In the genomic region with DNA sequence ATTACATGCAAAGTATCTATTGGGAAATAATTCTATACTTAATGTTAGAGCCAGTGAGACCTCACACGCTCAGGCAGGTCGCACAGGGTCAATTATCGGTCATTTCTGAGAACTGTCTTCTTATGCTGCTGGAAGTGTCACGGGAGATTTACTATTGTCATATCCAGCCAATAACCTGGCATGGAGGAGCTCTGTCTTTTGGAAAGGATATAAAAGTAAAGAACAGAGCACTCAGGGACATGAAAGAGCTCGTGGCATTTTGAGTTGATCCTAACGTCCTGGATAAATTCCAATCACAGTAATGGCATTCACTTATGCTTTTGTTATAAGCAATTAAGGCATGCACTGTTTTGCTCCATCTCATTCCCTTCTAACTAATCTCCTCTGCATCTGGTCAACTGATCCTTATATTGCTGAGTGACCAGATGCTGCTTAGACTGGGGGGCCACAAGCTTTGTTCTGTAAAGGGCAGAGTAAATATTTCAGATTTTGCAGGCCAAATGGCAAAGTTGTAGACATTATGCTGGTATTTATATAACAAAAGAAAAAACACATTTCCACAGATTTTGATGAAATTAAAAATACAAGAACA, we compare ENCODE assay signal across 20 cellular contexts.
DNase-seq lines count a peak whose midpoint lies in the region; ATAC-seq, FAIRE-seq and TF ChIP-seq lines count a peak whose summit lies in the region.
"Had no signal": no experiment of that assay in that cellular context is flagged by ENCODE, and none has a peak within 500 bp of the region (broad histone marks: within the 10 kb centered on the region; RNA-seq: fewer than 3 reads in every experiment).

No MANE protein-coding gene starts in this region.

- H3K4me1 ChIP-seq in K562 (replicated peaks in 1 of 2; ENCODE audit: control insufficient read depth in 2 of 2, insufficient read depth in 2 of 2, low read length in 2 of 2) (no peaks in the 10 kb centered on the region), rectal smooth muscle tissue (ENCODE audit: control insufficient read depth, insufficient read depth, low read length) (peaks cover 9% of the 10 kb centered on the region)
- H3K4me1 ChIP-seq: BE2C had no signal

- intact Hi-C loops in K562 (cut with micrococcal nuclease), result loop anchor here (10.0 kb wide), 1 partner anchor 464 kb away; no protein-coding TSS in a partner anchor

- no peaks in the 10 kb centered on the region for H4K20me1 ChIP-seq in K562 (replicated peaks; ENCODE audit: control insufficient read depth, insufficient read depth, low read length)

- no peak overlapping the region for H3K27ac ChIP-seq in K562 (ENCODE audit: extremely low read depth, low read depth, low read length)
- peak overlapping the region; percentile 7 for H3K27ac ChIP-seq in rectal smooth muscle tissue (ENCODE audit: low read depth, low read length)
- H3K27ac ChIP-seq: C4-2B had no signal

- TF ChIP-seq POLR2A in K562 (conservative IDR thresholded peaks at IDR 0.05), result no peak

- no peak overlapping the region for H2AFZ ChIP-seq in K562 (ENCODE audit: low read depth, low read length)

- DNase-seq in NCI-H524 (lab: John Stamatoyannopoulos, UW) (peak; percentile 72 to 84), NCI-H82 treated with DMSO at 0.1 percent for 48 hours (lab: John Stamatoyannopoulos, UW; ENCODE audit: unreplicated experiment) (peak; percentile 91), K562 (ENCODE audit: extremely low read depth in 1 of 4, low spot score in 3 of 4) (no peak), CD1c-positive myeloid dendritic cell (ENCODE audit: extremely low spot score) (no peak), AG08396 (ENCODE audit: low spot score) (no peak), hypothalamus (lab: John Stamatoyannopoulos, UW) (no peak)
- DNase-seq: BE2C; CD8-positive, alpha-beta T cell; COR-L47; DND-41; GDM1; HCEC 1CT; HFFc6 had no signal

- CTCF ChIA-PET in K562 (lab: Yijun Ruan, JAX; ENCODE audit: low intra/inter-chr PET ratio), result no interaction called here

- H3K9me1 ChIP-seq in K562 (ENCODE audit: control insufficient read depth, insufficient read depth, low read length), result no peaks in the 10 kb centered on the region

- no peak for TF ChIP-seq RAD21 in K562 (CRISPR knock-in tag; conservative IDR thresholded peaks at IDR 0.05 in 1 of 2, IDR thresholded peaks at IDR 0.05 in 1 of 2)

- TF ChIP-seq CTCF in K562 (IDR thresholded peaks at IDR 0.05 in 2 of 3, conservative IDR thresholded peaks at IDR 0.05 in 1 of 3; ENCODE audit: insufficient read depth in 2 of 3, low read depth in 1 of 3, low read length in 3 of 3), result no peak

- no peaks in the 10 kb centered on the region for H3K9me3 ChIP-seq in K562 (replicated peaks; ENCODE audit: control insufficient read depth, insufficient read depth, low read depth, low read length)
- H3K9me3 ChIP-seq: BE2C had no signal

- TF ChIP-seq EP300 in K562 (IDR thresholded peaks at IDR 0.05; ENCODE audit: low read length), result no peak

- POLR2A ChIA-PET in K562 (lab: Yijun Ruan, JAX), result no interaction called here

- in situ Hi-C loops in K562 (cut with MboI), result no loop called here

- ATAC-seq in K562, result no peak
- ATAC-seq: CD8-positive, alpha-beta T cell; HepG2 had no signal

- no peak for FAIRE-seq in K562 (lab: Jason Lieb, UNC)
- FAIRE-seq: A204.1, GM12892, GM19239, HepG2, HTR-8/SVneo had no signal

- BruUV-seq in K562 (replicated peaks; lab: Mats Ljungman, UMichigan), result no TSS peak

- H3K27me3 ChIP-seq in K562 (ENCODE audit: control insufficient read depth in 2 of 2, insufficient read depth in 2 of 2, low read length in 2 of 2), result no peaks in the 10 kb centered on the region; a peak in 1 of 5 replicates
- no peaks in the 10 kb centered on the region for H3K27me3 ChIP-seq in rectal smooth muscle tissue (ENCODE audit: control insufficient read depth, insufficient read depth, low read length)
- H3K27me3 ChIP-seq: BE2C had no signal

- H3K79me2 ChIP-seq in K562 (ENCODE audit: control insufficient read depth, insufficient read depth, low read length), result no peaks in the 10 kb centered on the region

- H3K9ac ChIP-seq in K562 (ENCODE audit: insufficient read depth in 1 of 2, low read depth in 2 of 2, low read length in 2 of 2), result no peak overlapping the region
- no peak overlapping the region for H3K9ac ChIP-seq in rectal smooth muscle tissue (ENCODE audit: low read length)

- 0% methylated on average over 5 of the region's 6 CpGs for WGBS in K562 (ENCODE audit: insufficient coverage, low coverage, missing lambda C conversion rate)

- no peak overlapping the region for H3K4me3 ChIP-seq in K562
- H3K4me3 ChIP-seq in rectal smooth muscle tissue (ENCODE audit: low read length), result no peak overlapping the region

- H3K4me2 ChIP-seq in K562 (ENCODE audit: insufficient read depth, low read length), result no peak overlapping the region

- no peaks in the 10 kb centered on the region for H3K36me3 ChIP-seq in K562 (ENCODE audit: control insufficient read depth, insufficient read depth, low read length)
- H3K36me3 ChIP-seq in rectal smooth muscle tissue (ENCODE audit: control insufficient read depth, insufficient read depth, low read length), result no peaks in the 10 kb centered on the region
- H3K36me3 ChIP-seq: BE2C had no signal

TF ChIP-seq in K562, 482 proteins besides CTCF, POLR2A, EP300 and RAD21:
- TF ChIP-seq PBX2 (CRISPR knock-in tag; IDR thresholded peaks at IDR 0.05; ENCODE audit: low read depth) (no peak), PBX2 (tag; conservative IDR thresholded peaks at IDR 0.05; ENCODE audit: low read depth) (0 out of 2 replicates have a peak, but pooled peaks have one; percentile 41), ZNF551 (CRISPR knock-in tag; IDR thresholded peaks at IDR 0.05) (no peak)

Comparison
In these comparisons a context has a peak if more than half of its experiments do, and no peak if none do; other contexts are left out.
1. DNase-seq: peak in NCI-H524 (2 of 2) and NCI-H82 treated with DMSO at 0.1 percent for 48 hours (single experiment); none in K562 (0 of 4), CD1c-positive myeloid dendritic cell (single experiment), AG08396 (single experiment) and hypothalamus (0 of 51).